Comparison of ENCODE assay signal across 9 cellular contexts in genomic region chr6:111087871-111088667, GRCh38. TPM values are rescaled to one million over a fixed set of nuclear protein-coding genes. Genes with fewer than 3 reads are reported as not detected.
DNase-seq lines count a peak whose midpoint lies in the region; ATAC-seq, FAIRE-seq and TF ChIP-seq lines count a peak whose summit lies in the region.
"Had no signal": no experiment of that assay in that cellular context is flagged by ENCODE, and none has a peak within 500 bp of the region (broad histone marks: within the 10 kb centered on the region; RNA-seq: fewer than 3 reads in every experiment).

No MANE protein-coding gene starts in this region.

- peaks cover 6 to 22% of the 10 kb centered on the region in 2 donors for H3K4me1 ChIP-seq in adrenal gland (replicated peaks in 1 of 2)
- peaks cover 5% of the 10 kb centered on the region for H3K4me1 ChIP-seq in keratinocyte (ENCODE audit: control insufficient read depth, extremely low read depth, insufficient read depth, low read length)

- no peaks in the 10 kb centered on the region for H3K36me3 Mint-ChIP-seq in T-helper 1 cell treated with Interleukin-12 subunit alpha and Interleukin-12 subunit beta and Interleukin-4 antibody, amounts not matched to agents 30 μg/mL and 1 μg/mL, for 36 hours (ENCODE audit: low read depth)

- TF ChIP-seq CTCF in adrenal gland (IDR thresholded peaks at IDR 0.05) (no peak), keratinocyte (optimal IDR thresholded peaks at IDR 0.05 in 1 of 3, IDR thresholded peaks at IDR 0.05 in 1 of 3, conservative IDR thresholded peaks at IDR 0.05 in 1 of 3; ENCODE audit: extremely low read depth in 1 of 3, insufficient read depth in 2 of 3, low read length in 3 of 3) (no peak)

- H3K4me3 ChIP-seq in adrenal gland (peak overlapping the region; percentile 38 to 78 (median 57)), keratinocyte (ENCODE audit: control insufficient read depth in 2 of 3, extremely low read depth in 1 of 3, insufficient read depth in 2 of 3, low read depth in 1 of 3, low read length in 3 of 3) (peak overlapping the region; percentile 34 to 59 (median 58))

- no peaks in the 10 kb centered on the region for H3K27me3 ChIP-seq in adrenal gland
- peaks cover 19% of the 10 kb centered on the region for H3K27me3 ChIP-seq in keratinocyte (ENCODE audit: control insufficient read depth, extremely low read depth, insufficient read depth, low read length)

- FAIRE-seq in keratinocyte (lab: Jason Lieb, UNC): no peak

- peak overlapping the region in 3 of 5 donors; percentile 49 to 80 (median 57) for H3K27ac ChIP-seq in adrenal gland
- no peak overlapping the region for H3K27ac ChIP-seq in keratinocyte (ENCODE audit: control insufficient read depth, insufficient read depth, low read length)

- H3K9me3 Mint-ChIP-seq in T-helper 1 cell treated with Interleukin-12 subunit alpha and Interleukin-12 subunit beta and Interleukin-4 antibody, amounts not matched to agents 30 μg/mL and 1 μg/mL, for 36 hours: no peaks in the 10 kb centered on the region

- H2AFZ ChIP-seq in keratinocyte (ENCODE audit: control insufficient read depth, low read length): peak overlapping the region; percentile 11

- TF ChIP-seq POLR2A in adrenal gland (IDR thresholded peaks at IDR 0.05): peak in 1 of 2 donors; percentile 35

- DNase-seq in NCI-H1417 (lab: John Stamatoyannopoulos, UW): peak; percentile 32 to 76 (median 62)
- no peak for DNase-seq in NCI-H1417 treated with DMSO at 0.1 percent for 48 hours (lab: John Stamatoyannopoulos, UW)
- peak; percentile 42 to 66 (median 55) for DNase-seq in adrenal gland
- DNase-seq in keratinocyte (ENCODE audit: low read depth, low spot score): no peak
- DNase-seq in stimulated activated CD4-positive, alpha-beta T cell treated with anti-CD3 and anti-CD28 coated beads, Interleukin-2, amount 100 ng/mL, for 4 hours (ENCODE audit: low read depth): peak; percentile 54

- H3K27ac Mint-ChIP-seq in T-helper 1 cell treated with Interleukin-12 subunit alpha and Interleukin-12 subunit beta and Interleukin-4 antibody, amounts not matched to agents 30 μg/mL and 1 μg/mL, for 36 hours: peak overlapping the region; percentile 62

- no peaks in the 10 kb centered on the region for H4K20me1 ChIP-seq in keratinocyte (ENCODE audit: control insufficient read depth, extremely low read depth, insufficient read depth, low read length)

- 1% methylated on average over 15 to 54 of the region's 54 CpGs for WGBS in adrenal gland, 4 donors

- peak overlapping the region; percentile 73 for H3K4me2 ChIP-seq in keratinocyte (ENCODE audit: control insufficient read depth, extremely low read depth, insufficient read depth, low read depth, low read length)

- H3K9me3 ChIP-seq in adrenal gland (replicated peaks in 1 of 3) (no peaks in the 10 kb centered on the region), keratinocyte (ENCODE audit: control insufficient read depth, low read depth, low read length) (no peaks in the 10 kb centered on the region)

- H3K9ac ChIP-seq in keratinocyte (ENCODE audit: control insufficient read depth, extremely low read depth, insufficient read depth, low read length): no peak overlapping the region

- H3K27me3 Mint-ChIP-seq in T-helper 1 cell treated with Interleukin-12 subunit alpha and Interleukin-12 subunit beta and Interleukin-4 antibody, amounts not matched to agents 30 μg/mL and 1 μg/mL, for 36 hours (ENCODE audit: low read depth): peaks cover 26% of the 10 kb centered on the region

- no peaks in the 10 kb centered on the region for H3K79me2 ChIP-seq in keratinocyte (ENCODE audit: control insufficient read depth, insufficient read depth, low read length)

- intact Hi-C loops in adrenal gland (cut with DNase I): no loop called here

- H3K4me3 Mint-ChIP-seq in T-helper 1 cell treated with Interleukin-12 subunit alpha and Interleukin-12 subunit beta and Interleukin-4 antibody, amounts not matched to agents 30 μg/mL and 1 μg/mL, for 36 hours: peak overlapping the region; percentile 88

- ATAC-seq in HG03159 (IDR thresholded peaks at IDR 0.05; ENCODE audit: unreplicated experiment): peak; percentile 31
- ATAC-seq in HG03565 (IDR thresholded peaks at IDR 0.05; ENCODE audit: unreplicated experiment): no peak

- H3K9me1 ChIP-seq in keratinocyte (ENCODE audit: control insufficient read depth, extremely low read depth, insufficient read depth, low read length): no peaks in the 10 kb centered on the region

- dilution Hi-C loops in keratinocyte (cut with MboI; ENCODE audit: extremely low pct_ligation_motif_present, low sequenced_read_pairs): no loop called here

- H3K4me1 Mint-ChIP-seq in T-helper 1 cell treated with Interleukin-12 subunit alpha and Interleukin-12 subunit beta and Interleukin-4 antibody, amounts not matched to agents 30 μg/mL and 1 μg/mL, for 36 hours (ENCODE audit: low read depth): peaks cover 19% of the 10 kb centered on the region

- H3K36me3 ChIP-seq in adrenal gland (replicated peaks in 1 of 2): no peaks in the 10 kb centered on the region
- H3K36me3 ChIP-seq in keratinocyte (ENCODE audit: control insufficient read depth in 2 of 2, extremely low read depth in 1 of 2, insufficient read depth in 2 of 2, low read length in 2 of 2): no peaks in the 10 kb centered on the region

RNA-seq across cellular contexts. Expression of gene SLC16A10, which starts 0.8 kb away (rescaled TPM):
- total RNA-seq in adrenal gland: 10 to 100 TPM; 15.9 to 97.0 (median 31.1) TPM
- polyA plus RNA-seq in adrenal gland (1 to 10 TPM; 4.6 to 8.2 (median 4.9) TPM), keratinocyte (0.10 TPM in 1 of 3 replicates, not detected in the others)
- polyA plus RNA-seq in keratinocyte (2011; ENCODE audit: low read depth): not detected
- not detected in 2 replicates for polyA plus RNA-seq in keratinocyte (2011; cell fraction: cytosol; rRNA removed)
- not detected in 2 replicates for polyA plus RNA-seq in keratinocyte (2011; cell fraction: nucleus; rRNA removed)
- polyA plus RNA-seq in keratinocyte (2012; ENCODE audit: low replicate concordance): not detected in 2 replicates
- polyA minus RNA-seq in keratinocyte: not detected in 3 replicates
- polyA minus RNA-seq in keratinocyte (2011; cell fraction: cytosol; rRNA and poly(A)+ RNA removed): not detected
- not detected in 2 replicates for polyA minus RNA-seq in keratinocyte (2011; cell fraction: nucleus; rRNA and poly(A)+ RNA removed)
- total RNA-seq: glomerular endothelial cell had no signal

Comparison
In these comparisons a context has a peak if more than half of its experiments do, and no peak if none do; other contexts are left out.
1. DNase-seq: peak in NCI-H1417 (3 of 3), adrenal gland (7 of 7) and stimulated activated CD4-positive, alpha-beta T cell treated with anti-CD3 and anti-CD28 coated beads, Interleukin-2, amount 100 ng/mL, for 4 hours (single experiment); none in NCI-H1417 treated with DMSO at 0.1 percent for 48 hours (single experiment) and keratinocyte (single experiment).